In the genomic region with DNA sequence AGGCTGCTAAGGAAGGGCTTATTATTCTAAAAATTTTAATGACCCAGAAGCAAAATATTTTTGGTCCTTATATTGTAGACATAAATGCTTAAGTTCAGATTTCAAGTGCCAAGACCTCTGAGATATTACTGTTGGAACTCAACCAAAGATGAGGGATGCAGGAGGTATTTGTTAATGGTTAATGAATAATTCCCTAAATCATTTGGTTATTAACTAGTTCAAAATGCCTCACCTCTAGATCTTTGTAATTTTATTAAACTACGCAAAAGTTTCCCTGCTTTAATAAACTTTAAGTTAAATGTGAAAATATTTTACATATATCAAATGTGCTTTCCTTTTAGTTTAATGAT, we compare ENCODE assay signal across 1 cellular context.
TF ChIP-seq lines count a peak whose summit lies in the region.

No MANE protein-coding gene starts in this region.

TF ChIP-seq in HepG2, 621 proteins besides CTCF, POLR2A, EP300 and RAD21:
- TF ChIP-seq, protein P1, sequence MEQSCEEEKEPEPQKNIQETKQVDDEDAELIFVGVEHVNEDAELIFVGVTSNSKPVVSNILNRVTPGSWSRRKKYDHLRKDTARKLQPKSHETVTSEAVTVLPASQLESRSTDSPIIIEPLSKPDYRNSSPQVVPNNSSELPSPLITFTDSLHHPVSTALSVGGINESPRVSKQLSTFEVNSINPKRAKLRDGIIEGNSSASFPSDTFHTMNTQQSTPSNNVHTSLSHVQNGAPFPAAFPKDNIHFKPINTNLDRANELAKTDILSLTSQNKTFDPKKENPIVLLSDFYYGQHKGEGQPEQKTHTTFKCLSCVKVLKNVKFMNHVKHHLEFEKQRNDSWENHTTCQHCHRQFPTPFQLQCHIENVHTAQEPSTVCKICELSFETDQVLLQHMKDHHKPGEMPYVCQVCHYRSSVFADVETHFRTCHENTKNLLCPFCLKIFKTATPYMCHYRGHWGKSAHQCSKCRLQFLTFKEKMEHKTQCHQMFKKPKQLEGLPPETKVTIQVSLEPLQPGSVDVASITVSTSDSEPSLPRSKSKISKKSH (CRISPR knock-in tag; IDR thresholded peaks at IDR 0.05; ENCODE audit: borderline replicate concordance), result no peak
- TF ChIP-seq, protein P2, sequence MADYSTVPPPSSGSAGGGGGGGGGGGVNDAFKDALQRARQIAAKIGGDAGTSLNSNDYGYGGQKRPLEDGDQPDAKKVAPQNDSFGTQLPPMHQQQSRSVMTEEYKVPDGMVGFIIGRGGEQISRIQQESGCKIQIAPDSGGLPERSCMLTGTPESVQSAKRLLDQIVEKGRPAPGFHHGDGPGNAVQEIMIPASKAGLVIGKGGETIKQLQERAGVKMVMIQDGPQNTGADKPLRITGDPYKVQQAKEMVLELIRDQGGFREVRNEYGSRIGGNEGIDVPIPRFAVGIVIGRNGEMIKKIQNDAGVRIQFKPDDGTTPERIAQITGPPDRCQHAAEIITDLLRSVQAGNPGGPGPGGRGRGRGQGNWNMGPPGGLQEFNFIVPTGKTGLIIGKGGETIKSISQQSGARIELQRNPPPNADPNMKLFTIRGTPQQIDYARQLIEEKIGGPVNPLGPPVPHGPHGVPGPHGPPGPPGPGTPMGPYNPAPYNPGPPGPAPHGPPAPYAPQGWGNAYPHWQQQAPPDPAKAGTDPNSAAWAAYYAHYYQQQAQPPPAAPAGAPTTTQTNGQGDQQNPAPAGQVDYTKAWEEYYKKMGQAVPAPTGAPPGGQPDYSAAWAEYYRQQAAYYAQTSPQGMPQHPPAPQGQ (CRISPR knock-in tag; IDR thresholded peaks at IDR 0.05; ENCODE audit: borderline replicate concordance), result no peak
